1 cellular context compared by ENCODE assay signal in genomic region chr6:4974962-4975361, GRCh38.
TF ChIP-seq lines count a peak whose summit lies in the region.

No MANE protein-coding gene starts in this region.

TF ChIP-seq in GM23338, 12 proteins besides CTCF, POLR2A, EP300 and RAD21 (continued from another document):
- TF ChIP-seq REST (IDR thresholded peaks at IDR 0.05; ENCODE audit: unreplicated experiment): no peak
- TF ChIP-seq POLR2AphosphoS5 (IDR thresholded peaks at IDR 0.05; ENCODE audit: low read depth): no peak
- TF ChIP-seq STAT1 (IDR thresholded peaks at IDR 0.05; ENCODE audit: unreplicated experiment): no peak
- TF ChIP-seq ZNF462 (CRISPR knock-in tag; IDR thresholded peaks at IDR 0.05): no peak
- TF ChIP-seq CREB1 (CRISPR knock-in tag; IDR thresholded peaks at IDR 0.05; ENCODE audit: low read depth): no peak
- no peak for TF ChIP-seq ZNF331 (CRISPR knock-in tag; IDR thresholded peaks at IDR 0.05; ENCODE audit: low read depth)
- TF ChIP-seq JUNB (IDR thresholded peaks at IDR 0.05; ENCODE audit: unreplicated experiment): no peak
- no peak for TF ChIP-seq EZH2phosphoT487 (IDR thresholded peaks at IDR 0.05; ENCODE audit: unreplicated experiment)
